In genomic region chr5:35117960-35118359, GRCh38 we compare ENCODE assay signal across 12 cellular contexts.
DNase-seq lines count a peak whose midpoint lies in the region; ATAC-seq and TF ChIP-seq lines count a peak whose summit lies in the region.
"Had no signal": no experiment of that assay in that cellular context is flagged by ENCODE, and none has a peak within 500 bp of the region (broad histone marks: within the 10 kb centered on the region; RNA-seq: fewer than 3 reads in every experiment).

No MANE protein-coding gene starts in this region.

- H3K36me3 ChIP-seq in SJSA1: no peaks in the 10 kb centered on the region
- no peaks in the 10 kb centered on the region for H3K36me3 ChIP-seq in osteoblast (ENCODE audit: insufficient read depth, low read length)
- no peaks in the 10 kb centered on the region for H3K36me3 ChIP-seq in heart left ventricle
- H3K36me3 ChIP-seq: colonic mucosa had no signal

- peak overlapping the region; percentile 85 for H2AFZ ChIP-seq in osteoblast (ENCODE audit: low read length)

- H4K20me1 ChIP-seq in osteoblast (ENCODE audit: insufficient read depth, low read length): no peaks in the 10 kb centered on the region

- H3K4me2 ChIP-seq in osteoblast (ENCODE audit: insufficient read depth, low read length): peak overlapping the region; percentile 29

- TF ChIP-seq CTCF in GM12865 (IDR thresholded peaks at IDR 0.05; ENCODE audit: insufficient read depth, low read depth, low read length, missing control alignments): no peak
- no peak for TF ChIP-seq CTCF in osteoblast (IDR thresholded peaks at IDR 0.05; ENCODE audit: extremely low read depth, low read depth, low read length)
- no peak for TF ChIP-seq CTCF in heart left ventricle (IDR thresholded peaks at IDR 0.05)

- H3K9me3 ChIP-seq in SJSA1 (replicated peaks): no peaks in the 10 kb centered on the region
- no peaks in the 10 kb centered on the region for H3K9me3 ChIP-seq in osteoblast (ENCODE audit: low read depth, low read length)
- no peaks in the 10 kb centered on the region for H3K9me3 ChIP-seq in heart left ventricle
- H3K9me3 ChIP-seq: colonic mucosa, mucosa of descending colon had no signal

- no peaks in the 10 kb centered on the region for H3K27me3 ChIP-seq in SJSA1 (replicated peaks)
- H3K27me3 ChIP-seq in osteoblast (ENCODE audit: insufficient read depth, low read length): no peaks in the 10 kb centered on the region
- H3K27me3 ChIP-seq in heart left ventricle: no peaks in the 10 kb centered on the region
- H3K27me3 ChIP-seq: colonic mucosa had no signal

- no peaks in the 10 kb centered on the region for H3K79me2 ChIP-seq in osteoblast (ENCODE audit: insufficient read depth, low read length)

- WGBS in heart left ventricle, 4 donors: 56 to 76% (median 67%) methylated on average over 6 of the region's 6 CpGs

- intact Hi-C loops in heart left ventricle (cut with DNase I): no loop called here

- no peak overlapping the region for H3K4me3 ChIP-seq in GM12865 (ENCODE audit: low read depth, low read length)
- H3K4me3 ChIP-seq in SJSA1: no peak overlapping the region
- H3K4me3 ChIP-seq in osteoblast (ENCODE audit: insufficient read depth, low read length): no peak overlapping the region
- H3K4me3 ChIP-seq in heart left ventricle: no peak overlapping the region
- H3K4me3 ChIP-seq: colonic mucosa, mucosa of descending colon had no signal

- DNase-seq in GM12865 (ENCODE audit: low read depth) (peak; percentile 39), SJSA1 (ENCODE audit: low read depth in 1 of 2, low spot score in 2 of 2) (peak in 1 of 2 experiments; percentile 4), osteoblast (ENCODE audit: insufficient read length, low spot score, missing footprints) (peak; percentile 82), RPMI8226 (no peak), heart left ventricle (no peak), hypothalamus (lab: John Stamatoyannopoulos, UW) (no peak), DMS79 (lab: John Stamatoyannopoulos, UW) (no peak)
- DNase-seq: colonic mucosa, mucosa of descending colon, NCI-H1092, T-helper 9 cell had no signal

- H3K4me1 ChIP-seq in SJSA1 (replicated peaks) (peaks cover 3% of the 10 kb centered on the region; the same call in 1 of the 2 replicates), osteoblast (ENCODE audit: insufficient read depth, low read length) (peaks cover 19% of the 10 kb centered on the region), heart left ventricle (no peaks in the 10 kb centered on the region)
- H3K4me1 ChIP-seq: colonic mucosa had no signal

- peak; percentile 74 for ATAC-seq in HG02763 (IDR thresholded peaks at IDR 0.05; ENCODE audit: unreplicated experiment)
- no peak for ATAC-seq in heart left ventricle
- ATAC-seq: mucosa of descending colon had no signal

- TF ChIP-seq POLR2A in heart left ventricle (IDR thresholded peaks at IDR 0.05): no peak

- 0 out of 2 replicates have a peak overlapping the region, but pooled peaks have one; percentile 26 for H3K27ac ChIP-seq in SJSA1
- peak overlapping the region; percentile 68 for H3K27ac ChIP-seq in osteoblast (ENCODE audit: low read depth, low read length)
- no peak overlapping the region for H3K27ac ChIP-seq in heart left ventricle
- H3K27ac ChIP-seq: colonic mucosa had no signal

Comparison
In these comparisons a context has a peak if more than half of its experiments do, and no peak if none do; other contexts are left out.
1. DNase-seq: peak in GM12865 (single experiment) and osteoblast (single experiment); none in RPMI8226 (single experiment), heart left ventricle (0 of 5), hypothalamus (0 of 51) and DMS79 (single experiment).
2. H3K27ac ChIP-seq: peak in SJSA1 (single experiment) and osteoblast (single experiment); none in heart left ventricle (0 of 12).